ENCODE assay signal across 8 cellular contexts in the genomic region with DNA sequence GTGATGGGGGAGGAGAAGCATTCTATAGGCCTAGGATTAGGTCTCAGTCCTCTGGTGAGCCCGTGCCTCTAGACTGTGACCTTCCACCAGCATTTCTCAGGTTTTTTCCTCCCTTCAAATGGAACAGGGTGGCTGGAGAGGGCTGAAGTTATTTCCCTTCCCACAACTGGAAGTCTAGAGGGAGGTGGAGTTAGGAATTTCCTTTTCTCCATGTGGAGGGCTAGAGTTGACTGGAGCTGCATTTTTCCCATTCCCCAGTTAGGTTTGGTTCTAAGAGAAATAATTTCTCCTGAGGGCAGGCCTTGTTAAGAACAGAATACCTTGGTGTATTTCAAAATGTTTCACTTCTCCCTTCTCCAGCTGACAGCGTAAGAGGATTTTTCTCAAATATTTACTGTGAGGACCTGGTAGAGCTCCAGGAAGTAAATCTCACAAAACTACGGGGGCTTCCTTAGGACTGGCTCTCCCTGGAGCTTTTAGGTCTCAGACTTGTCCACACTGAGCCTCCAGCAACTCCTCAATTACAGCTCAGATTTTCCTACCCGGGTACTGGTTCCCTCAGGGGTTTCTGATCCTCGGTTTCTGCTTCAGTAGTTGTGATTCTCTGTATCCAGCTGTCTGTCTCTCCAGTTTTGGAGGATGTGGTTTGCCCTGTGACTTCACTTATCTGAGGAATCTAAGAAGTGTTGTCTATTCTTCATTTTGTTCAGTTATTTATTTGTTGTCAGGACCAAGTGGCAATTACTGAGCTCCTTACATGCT. TPM values are rescaled to one million over a fixed set of nuclear protein-coding genes. Genes with fewer than 3 reads are reported as not detected.
DNase-seq lines count a peak whose midpoint lies in the region; ATAC-seq and TF ChIP-seq lines count a peak whose summit lies in the region.

No MANE protein-coding gene starts in this region.

- peaks cover 97% of the 10 kb centered on the region for H3K79me2 ChIP-seq in HCT116 (ENCODE audit: insufficient read depth, low read length)

- peak overlapping the region; percentile 9 for H3K27ac Mint-ChIP-seq in activated CD4-positive, alpha-beta memory T cell treated with anti-CD3 and anti-CD28 coated beads, Interleukin-2, amount 10 ng/mL, durations not matched to agents 7 days and 5 days
- peak overlapping the region; percentile 93 for H3K27ac Mint-ChIP-seq in type B pancreatic cell

- peaks cover 14% of the 10 kb centered on the region for H3K9me3 Mint-ChIP-seq in activated CD4-positive, alpha-beta memory T cell treated with anti-CD3 and anti-CD28 coated beads, Interleukin-2, amount 10 ng/mL, durations not matched to agents 7 days and 5 days
- peaks cover 9% of the 10 kb centered on the region for H3K9me3 Mint-ChIP-seq in type B pancreatic cell

- H3K9me2 ChIP-seq in HCT116 (ENCODE audit: insufficient read depth), result no peaks in the 10 kb centered on the region

- no peak for TF ChIP-seq POLR2A in HCT116 (IDR thresholded peaks at IDR 0.05; ENCODE audit: borderline replicate concordance, extremely low read depth, insufficient read depth, insufficient read length)

- CTCF ChIA-PET in AG04450 (lab: Charles Lee) (interaction anchor here (0.6 to 1.8 kb wide), 4 partner anchors 9 to 348 kb away, joined by 3 to 5 read pairs (median 4); no protein-coding TSS in a partner anchor), HCT116 (lab: Charles Lee) (no interaction called here)
- CTCF ChIA-PET in activated CD4-positive, alpha-beta memory T cell treated with anti-CD3 and anti-CD28 coated beads, Interleukin-2, amount 10 ng/mL, durations not matched to agents 7 days and 5 days (lab: Charles Lee), result no interaction called here

- H3K27ac ChIP-seq in AG04450 (ENCODE audit: low read depth, low read length) (peak overlapping the region; percentile 77), HCT116 (ENCODE audit: low read depth, low read length) (peak overlapping the region; percentile 59)

- peak overlapping the region; percentile 8; the same call in 1 of the 2 replicates for H3K9ac ChIP-seq in HCT116 (ENCODE audit: low read length)

- TF ChIP-seq CTCF in AG04450 (IDR thresholded peaks at IDR 0.05; ENCODE audit: low read depth, low read length), result no peak
- TF ChIP-seq CTCF in HCT116 (IDR thresholded peaks at IDR 0.05 in 2 of 3, conservative IDR thresholded peaks at IDR 0.05 in 1 of 3; ENCODE audit: borderline replicate concordance in 1 of 3, insufficient read depth in 1 of 3, low read depth in 2 of 3, low read length in 2 of 3), result no peak
- TF ChIP-seq CTCF in type B pancreatic cell (conservative IDR thresholded peaks at IDR 0.05), result no peak

- no peak for TF ChIP-seq RAD21 in HCT116 (IDR thresholded peaks at IDR 0.05; ENCODE audit: low read depth)

- no peaks in the 10 kb centered on the region for H3K36me3 ChIP-seq in HCT116 (ENCODE audit: control insufficient read depth in 1 of 2, insufficient read depth in 2 of 2, low read length in 2 of 2)

- H3K4me3 Mint-ChIP-seq in activated CD4-positive, alpha-beta memory T cell treated with anti-CD3 and anti-CD28 coated beads, Interleukin-2, amount 10 ng/mL, durations not matched to agents 7 days and 5 days, result peak overlapping the region; percentile 1
- peak overlapping the region; percentile 62 for H3K4me3 Mint-ChIP-seq in type B pancreatic cell

- peaks cover 26 to 29% of the 10 kb centered on the region in 2 experiments for H3K4me1 ChIP-seq in HCT116 (ENCODE audit: control insufficient read depth in 1 of 2, insufficient read depth in 2 of 2, low read length in 2 of 2)

- BruUV-seq in HCT116 (replicated peaks; lab: Mats Ljungman, UMichigan), result no TSS peak

- H3K9me3 ChIP-seq in AG04450 (ENCODE audit: control insufficient read depth, insufficient read depth, low read length), result peaks cover 4% of the 10 kb centered on the region; the same call in 1 of the 2 replicates
- H3K9me3 ChIP-seq in HCT116 (ENCODE audit: control insufficient read depth in 1 of 2, insufficient read depth in 1 of 2, low read depth in 1 of 2, low read length in 2 of 2), result peaks cover 0 to 3% of the 10 kb centered on the region in 2 experiments; a peak in 1 of 4 replicates

- ATAC-seq in HCT116, result peak; percentile 72
- ATAC-seq in left ventricle myocardium superior, result peak; percentile 66
- no peak for ATAC-seq in esophagus mucosa
- no peak for ATAC-seq in GM18868 (IDR thresholded peaks at IDR 0.05; ENCODE audit: unreplicated experiment)
- ATAC-seq in GM19324 (IDR thresholded peaks at IDR 0.05; ENCODE audit: low FRiP score, unreplicated experiment), result no peak

- H3K36me3 Mint-ChIP-seq in activated CD4-positive, alpha-beta memory T cell treated with anti-CD3 and anti-CD28 coated beads, Interleukin-2, amount 10 ng/mL, durations not matched to agents 7 days and 5 days (ENCODE audit: low read depth), result peaks cover 35% of the 10 kb centered on the region
- peaks cover 51% of the 10 kb centered on the region for H3K36me3 Mint-ChIP-seq in type B pancreatic cell

- no peak overlapping the region for H2AFZ ChIP-seq in HCT116 (ENCODE audit: low read depth, low read length, poor library complexity, severe bottlenecking)

- no peaks in the 10 kb centered on the region for H4K20me1 ChIP-seq in HCT116 (ENCODE audit: insufficient read depth)

- H3K4me1 Mint-ChIP-seq in activated CD4-positive, alpha-beta memory T cell treated with anti-CD3 and anti-CD28 coated beads, Interleukin-2, amount 10 ng/mL, durations not matched to agents 7 days and 5 days, result peaks cover 60% of the 10 kb centered on the region
- peaks cover 25% of the 10 kb centered on the region for H3K4me1 Mint-ChIP-seq in type B pancreatic cell (ENCODE audit: unreplicated experiment)

- peak overlapping the region; percentile 55 for H3K4me2 ChIP-seq in HCT116 (ENCODE audit: low read length)

- intact Hi-C loops in HCT116 (cut with micrococcal nuclease) (no loop called here), left ventricle myocardium superior (cut with micrococcal nuclease) (no loop called here)

- POLR2A ChIA-PET in AG04450 (lab: Yijun Ruan, JAX), result no interaction called here
- POLR2A ChIA-PET in HCT116 (lab: Charles Lee), result no interaction called here
- POLR2A ChIA-PET in activated CD4-positive, alpha-beta memory T cell treated with anti-CD3 and anti-CD28 coated beads, Interleukin-2, amount 10 ng/mL, durations not matched to agents 7 days and 5 days (lab: Charles Lee), result interaction anchor here (0.7 to 2.9 kb wide), 4 partner anchors 18 to 341 kb away, joined by 3 to 10 read pairs (median 4); no protein-coding TSS in a partner anchor

- RAD21 ChIA-PET in HCT116 (lab: Charles Lee; ENCODE audit: low non-redundant PET in 1 of 2, low total read pairs in 2 of 2, uncharacterized antibody in 2 of 2, unreplicated experiment in 2 of 2), result no interaction called here

- no peaks in the 10 kb centered on the region for H3K27me3 Mint-ChIP-seq in activated CD4-positive, alpha-beta memory T cell treated with anti-CD3 and anti-CD28 coated beads, Interleukin-2, amount 10 ng/mL, durations not matched to agents 7 days and 5 days
- no peaks in the 10 kb centered on the region for H3K27me3 Mint-ChIP-seq in type B pancreatic cell

- DNase-seq in AG04450 (ENCODE audit: low read depth, low spot score) (no peak), HCT116 (ENCODE audit: low read depth, low spot score) (no peak), left ventricle myocardium superior (no peak), type B pancreatic cell (ENCODE audit: extremely low spot score, unreplicated experiment) (no peak)
- peak; percentile 34 for DNase-seq in activated CD4-positive, alpha-beta memory T cell treated with anti-CD3 and anti-CD28 coated beads, Interleukin-2, amount 10 ng/mL, durations not matched to agents 7 days and 5 days

- H3K27me3 ChIP-seq in AG04450 (ENCODE audit: control insufficient read depth, insufficient read depth, low read length) (no peaks in the 10 kb centered on the region), HCT116 (ENCODE audit: insufficient read depth, low read length) (no peaks in the 10 kb centered on the region)

- H3K4me3 ChIP-seq in AG04450 (ENCODE audit: low read depth, low read length) (no peak overlapping the region; the same call in 1 of the 2 replicates), HCT116 (replicated peaks in 1 of 2; ENCODE audit: low read depth in 1 of 2, low read length in 2 of 2) (no peak overlapping the region)

TF ChIP-seq in HCT116, 20 proteins besides CTCF, POLR2A, EP300 and RAD21:
- TF ChIP-seq CBX3 (IDR thresholded peaks at IDR 0.05; ENCODE audit: low read depth) (no peak), FOSL1 (IDR thresholded peaks at IDR 0.05; ENCODE audit: low read depth) (peak; percentile 10; the same call in 1 of the 2 replicates)
TF ChIP-seq in HCT116: peak in this region for 1.

RNA-seq across cellular contexts. Expression of a gene that starts 6.0 kb away (rescaled TPM):
- polyA plus RNA-seq in AG04450 (2011; rRNA removed), result 26.6 and 36.5 TPM in 2 replicates
- polyA minus RNA-seq in AG04450 (2011; rRNA and poly(A)+ RNA removed), result 11.9 and 21.2 TPM in 2 replicates
- total RNA-seq in HCT116 (2021; ENCODE audit: unreplicated experiment) (41.3 TPM), left ventricle myocardium superior (17.4 TPM), type B pancreatic cell (ENCODE audit: low replicate concordance) (38.1 and 57.0 TPM in 2 replicates), esophagus mucosa (24.5 TPM)
- polyA plus RNA-seq in HCT116 (2012), result 5.6 and 7.4 TPM in 2 replicates
- 10 to 100 TPM; 22.8 to 26.9 TPM for total RNA-seq in activated CD4-positive, alpha-beta memory T cell treated with anti-CD3 and anti-CD28 coated beads, Interleukin-2, amount 10 ng/mL, durations not matched to agents 7 days and 5 days

RNA-seq across cellular contexts. Expression of a gene that starts 49.4 kb away (rescaled TPM):
- 36.8 and 45.0 TPM in 2 replicates for polyA plus RNA-seq in AG04450 (2011; rRNA removed)
- 55.3 and 87.4 TPM in 2 replicates for polyA minus RNA-seq in AG04450 (2011; rRNA and poly(A)+ RNA removed)
- 66.3 TPM for total RNA-seq in HCT116 (2021; ENCODE audit: unreplicated experiment)
- polyA plus RNA-seq in HCT116 (2012), result 12.5 and 19.0 TPM in 2 replicates
- 10 to 100 TPM; 65.6 to 66.8 TPM for total RNA-seq in activated CD4-positive, alpha-beta memory T cell treated with anti-CD3 and anti-CD28 coated beads, Interleukin-2, amount 10 ng/mL, durations not matched to agents 7 days and 5 days
- total RNA-seq in left ventricle myocardium superior, result 32.7 TPM
- 58.3 and 62.6 TPM in 2 replicates for total RNA-seq in type B pancreatic cell (ENCODE audit: low replicate concordance)
- total RNA-seq in esophagus mucosa, result 42.1 TPM

Comparison
In these comparisons a context has a peak if more than half of its experiments do, and no peak if none do; other contexts are left out.
1. ATAC-seq: peak in HCT116 (single experiment) and left ventricle myocardium superior (single experiment); none in esophagus mucosa (single experiment), GM18868 (single experiment) and GM19324 (single experiment).